Comparison of ENCODE assay signal across 24 cellular contexts in the genomic region with DNA sequence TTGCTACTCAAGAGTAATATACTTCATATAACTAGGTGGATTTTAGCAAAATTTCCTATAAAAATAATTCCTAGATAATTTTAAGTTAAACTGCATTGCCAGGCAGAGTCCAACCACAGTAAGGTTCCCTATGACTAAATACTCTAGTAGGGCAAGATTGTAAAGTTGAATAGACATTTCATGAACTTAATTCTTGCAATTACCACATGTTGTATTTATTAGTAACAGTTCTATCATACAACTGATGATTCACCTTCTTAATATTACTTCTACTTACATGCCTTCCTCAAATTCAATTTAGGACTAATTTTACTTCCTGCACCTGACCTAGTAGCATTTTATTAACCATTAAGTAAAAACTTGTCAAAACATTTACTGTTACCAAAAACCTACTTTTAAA.
"Had no signal": no experiment of that assay in that cellular context is flagged by ENCODE, and none has a peak within 500 bp of the region (broad histone marks: within the 10 kb centered on the region; RNA-seq: fewer than 3 reads in every experiment).

No MANE protein-coding gene starts in this region.

- H3K4me1 Mint-ChIP-seq: neural crest cell had no signal

- H3K36me3 ChIP-seq: esophagus squamous epithelium, heart right ventricle, lower lobe of right lung, thyroid gland, upper lobe of right lung had no signal

- H3K4me3 ChIP-seq: body of pancreas, esophagus squamous epithelium, heart right ventricle, lower lobe of right lung, thyroid gland, upper lobe of right lung had no signal

- H3K36me3 Mint-ChIP-seq: activated naive CD4-positive, alpha-beta T cell treated with anti-CD3 and anti-CD28 coated beads, Interleukin-2, amount 50 U/mL, for 24 hours; naive thymus-derived CD4-positive, alpha-beta T cell; T-cell had no signal

- H3K9me3 ChIP-seq: body of pancreas, esophagus squamous epithelium, heart right ventricle, lower lobe of right lung, thyroid gland, upper lobe of right lung had no signal

- H3K4me3 Mint-ChIP-seq: activated CD4-positive, alpha-beta T cell treated with anti-CD3 and anti-CD28 coated beads, Interleukin-2, amount 10 ng/mL, durations not matched to agents 7 days and 5 days; activated naive CD4-positive, alpha-beta T cell treated with anti-CD3 and anti-CD28 coated beads, Interleukin-2, amount 50 U/mL, for 24 hours; dendritic cell treated with granulocyte-macrophage colony-stimulating factor and Interleukin-4, amounts not matched to agents 40 ng/mL and 50 ng/mL, for 4 days; naive thymus-derived CD4-positive, alpha-beta T cell; neural crest cell; stimulated activated naive CD8-positive, alpha-beta T cell treated with anti-CD3 and anti-CD28 coated beads, Interleukin-15, Interleukin-2, amounts not matched to agents 100 ng/mL and 50 ng/mL, for 24 hours; T-cell; T-helper 2 cell treated with Interferon-gamma antibody and Interleukin-4, amounts not matched to agents 5 μg/mL and 100 μg/mL, for 36 hours had no signal

- H3K27ac Mint-ChIP-seq: activated CD4-positive, alpha-beta T cell treated with anti-CD3 and anti-CD28 coated beads, Interleukin-2, amount 10 ng/mL, durations not matched to agents 7 days and 5 days; activated naive CD4-positive, alpha-beta T cell treated with anti-CD3 and anti-CD28 coated beads, Interleukin-2, amount 50 U/mL, for 24 hours; dendritic cell treated with granulocyte-macrophage colony-stimulating factor and Interleukin-4, amounts not matched to agents 40 ng/mL and 50 ng/mL, for 4 days; naive thymus-derived CD4-positive, alpha-beta T cell; stimulated activated naive CD8-positive, alpha-beta T cell treated with anti-CD3 and anti-CD28 coated beads, Interleukin-15, Interleukin-2, amounts not matched to agents 100 ng/mL and 50 ng/mL, for 24 hours; T-cell; T-helper 2 cell treated with Interferon-gamma antibody and Interleukin-4, amounts not matched to agents 5 μg/mL and 100 μg/mL, for 36 hours had no signal

- H3K27me3 Mint-ChIP-seq: activated CD4-positive, alpha-beta T cell treated with anti-CD3 and anti-CD28 coated beads, Interleukin-2, amount 10 ng/mL, durations not matched to agents 7 days and 5 days; activated naive CD4-positive, alpha-beta T cell treated with anti-CD3 and anti-CD28 coated beads, Interleukin-2, amount 50 U/mL, for 24 hours; dendritic cell treated with granulocyte-macrophage colony-stimulating factor and Interleukin-4, amounts not matched to agents 40 ng/mL and 50 ng/mL, for 4 days; stimulated activated naive CD8-positive, alpha-beta T cell treated with anti-CD3 and anti-CD28 coated beads, Interleukin-15, Interleukin-2, amounts not matched to agents 100 ng/mL and 50 ng/mL, for 24 hours; T-cell had no signal

- DNase-seq: activated CD4-positive, alpha-beta T cell treated with anti-CD3 and anti-CD28 coated beads, Interleukin-2, amount 10 ng/mL, durations not matched to agents 7 days and 5 days; activated gamma-delta T cell treated with Interleukin-2 at 50 U/mL for 16 hours; activated T-cell treated with anti-CD3 and anti-CD28 coated beads, Interleukin-2, amount 50 U/mL, for 1 hour; anterior cingulate cortex; body of pancreas; effector CD8-positive, alpha-beta T cell; esophagus squamous epithelium; heart right ventricle; kidney; lower lobe of right lung; naive thymus-derived CD4-positive, alpha-beta T cell; stimulated activated CD4-positive, alpha-beta T cell treated with anti-CD3 and anti-CD28 coated beads, Interleukin-4, amount 100 ng/mL, for 4 hours; substantia nigra; T-cell; thyroid gland; upper lobe of right lung had no signal

- H3K9me3 Mint-ChIP-seq: activated naive CD4-positive, alpha-beta T cell treated with anti-CD3 and anti-CD28 coated beads, Interleukin-2, amount 50 U/mL, for 24 hours; dendritic cell treated with granulocyte-macrophage colony-stimulating factor and Interleukin-4, amounts not matched to agents 40 ng/mL and 50 ng/mL, for 4 days; neural crest cell; stimulated activated naive CD8-positive, alpha-beta T cell treated with anti-CD3 and anti-CD28 coated beads, Interleukin-15, Interleukin-2, amounts not matched to agents 100 ng/mL and 50 ng/mL, for 24 hours; T-cell; T-helper 2 cell treated with Interferon-gamma antibody and Interleukin-4, amounts not matched to agents 5 μg/mL and 100 μg/mL, for 36 hours had no signal

- ATAC-seq: activated CD4-positive, CD25-positive, alpha-beta regulatory T cell treated with anti-CD3 and anti-CD28 coated beads, Interleukin-2, amount 50 U/mL, for 24 hours; heart right ventricle; left lobe of liver; lower lobe of right lung; naive thymus-derived CD4-positive, alpha-beta T cell; T-cell; upper lobe of right lung had no signal

- H3K27me3 ChIP-seq: body of pancreas, esophagus squamous epithelium, heart right ventricle, thyroid gland, upper lobe of right lung had no signal

- H3K27ac ChIP-seq: body of pancreas, esophagus squamous epithelium, heart right ventricle, lower lobe of right lung, thyroid gland, upper lobe of right lung, VCaP had no signal

- H3K4me1 ChIP-seq: lower lobe of right lung, upper lobe of right lung had no signal
